In genomic region chr17:310111-311010, GRCh38 we compare ENCODE assay signal across 24 cellular contexts. TPM values are rescaled to one million over a fixed set of nuclear protein-coding genes. Genes with fewer than 3 reads are reported as not detected.
DNase-seq lines count a peak whose midpoint lies in the region; ATAC-seq and TF ChIP-seq lines count a peak whose summit lies in the region.
"Had no signal": no experiment of that assay in that cellular context is flagged by ENCODE, and none has a peak within 500 bp of the region (broad histone marks: within the 10 kb centered on the region; RNA-seq: fewer than 3 reads in every experiment).

No MANE protein-coding gene starts in this region.

- H3K4me3 ChIP-seq in spleen = no peak overlapping the region
- H3K4me3 ChIP-seq: colonic mucosa, MG63 had no signal

- H3K36me3 Mint-ChIP-seq in chondrocyte (ENCODE audit: low read depth) (no peaks in the 10 kb centered on the region), nephron (ENCODE audit: low read depth) (peaks cover 3% of the 10 kb centered on the region)
- H3K36me3 Mint-ChIP-seq: activated naive CD8-positive, alpha-beta T cell; CD8-positive, alpha-beta T cell had no signal

- ATAC-seq in Right ventricle myocardium inferior (no peak), left ventricle myocardium superior (no peak), GM18858 (IDR thresholded peaks at IDR 0.05; ENCODE audit: unreplicated experiment) (no peak)
- ATAC-seq in stimulated activated naive CD8-positive, alpha-beta T cell treated with anti-CD3 and anti-CD28 coated beads, Interleukin-15, amount 100 ng/mL, for 72 hours = no peak

- H3K27ac Mint-ChIP-seq in chondrocyte (ENCODE audit: unreplicated experiment) (no peak overlapping the region), nephron (peak overlapping the region; percentile 51 to 88 (median 60))
- H3K27ac Mint-ChIP-seq in stimulated activated naive CD8-positive, alpha-beta T cell treated with anti-CD3 and anti-CD28 coated beads, Interleukin-15, amount 100 ng/mL, for 72 hours = no peak overlapping the region
- H3K27ac Mint-ChIP-seq: activated B cell treated with CpG ODN at 0.5 μM for 24 hours; activated naive CD8-positive, alpha-beta T cell; CD8-positive, alpha-beta T cell; type B pancreatic cell had no signal

- intact Hi-C loops in Right ventricle myocardium inferior (cut with DNase I) (no loop called here), left ventricle myocardium superior (cut with micrococcal nuclease) (no loop called here), spleen (cut with DNase I; ENCODE audit: low total_unique reads) (no loop called here)

- H3K4me1 ChIP-seq in spleen = peaks cover 0 to 29% (median 17%) of the 10 kb centered on the region in 6 donors
- H3K4me1 ChIP-seq: colonic mucosa had no signal

- H3K4me3 Mint-ChIP-seq in chondrocyte (ENCODE audit: unreplicated experiment) = no peak overlapping the region
- H3K4me3 Mint-ChIP-seq in nephron = no peak overlapping the region
- H3K4me3 Mint-ChIP-seq in stimulated activated naive CD8-positive, alpha-beta T cell treated with anti-CD3 and anti-CD28 coated beads, Interleukin-15, amount 100 ng/mL, for 72 hours = no peak overlapping the region
- H3K4me3 Mint-ChIP-seq: activated B cell treated with CpG ODN at 0.5 μM for 24 hours; activated naive CD8-positive, alpha-beta T cell; CD8-positive, alpha-beta T cell; type B pancreatic cell had no signal

- H3K27me3 Mint-ChIP-seq in chondrocyte (ENCODE audit: low read depth) = peaks cover 9% of the 10 kb centered on the region
- H3K27me3 Mint-ChIP-seq in nephron (ENCODE audit: low read depth) = peaks cover 6% of the 10 kb centered on the region
- H3K27me3 Mint-ChIP-seq in stimulated activated naive CD8-positive, alpha-beta T cell treated with anti-CD3 and anti-CD28 coated beads, Interleukin-15, amount 100 ng/mL, for 72 hours = no peaks in the 10 kb centered on the region
- H3K27me3 Mint-ChIP-seq: activated B cell treated with CpG ODN at 0.5 μM for 24 hours; activated naive CD8-positive, alpha-beta T cell; type B pancreatic cell had no signal

- H3K9me3 ChIP-seq in spleen = no peaks in the 10 kb centered on the region
- H3K9me3 ChIP-seq: colonic mucosa, MG63 had no signal

- TF ChIP-seq CTCF in chondrocyte (IDR thresholded peaks at IDR 0.05) = no peak
- TF ChIP-seq CTCF in nephron (IDR thresholded peaks at IDR 0.05; ENCODE audit: unreplicated experiment in 3 of 3) = no peak
- TF ChIP-seq CTCF in spleen (IDR thresholded peaks at IDR 0.05 in 8 of 11, conservative IDR thresholded peaks at IDR 0.05 in 3 of 11) = no peak

- TF ChIP-seq POLR2A in spleen (IDR thresholded peaks at IDR 0.05) = no peak

- no peaks in the 10 kb centered on the region for H3K27me3 ChIP-seq in spleen (replicated peaks in 1 of 7)
- H3K27me3 ChIP-seq: colonic mucosa, MG63 had no signal

- H3K4me1 Mint-ChIP-seq in chondrocyte (ENCODE audit: low read depth) (no peaks in the 10 kb centered on the region), nephron (peaks cover 27% of the 10 kb centered on the region)
- H3K4me1 Mint-ChIP-seq in stimulated activated naive CD8-positive, alpha-beta T cell treated with anti-CD3 and anti-CD28 coated beads, Interleukin-15, amount 100 ng/mL, for 72 hours = no peaks in the 10 kb centered on the region
- H3K4me1 Mint-ChIP-seq: activated B cell treated with CpG ODN at 0.5 μM for 24 hours had no signal

- DNase-seq in Right ventricle myocardium inferior (ENCODE audit: missing footprints) (peak; percentile 40), left ventricle myocardium superior (no peak), chondrocyte (ENCODE audit: low spot score) (peak; percentile 76), spleen (peak; percentile 67), RPMI8226 (no peak)
- DNase-seq in stimulated activated naive CD8-positive, alpha-beta T cell treated with anti-CD3 and anti-CD28 coated beads, Interleukin-15, amount 100 ng/mL, for 72 hours = no peak
- DNase-seq: 8988T; activated B cell treated with CpG ODN at 0.5 μM for 24 hours; activated CD4-positive, alpha-beta T cell treated with anti-CD3 and anti-CD28 coated beads, Interleukin-2, amount 50 U/mL, for 48 hours; activated CD8-positive, alpha-beta memory T cell treated with anti-CD3 and anti-CD28 coated beads, Interleukin-2, amount 50 U/mL, for 4 hours; CD8-positive, alpha-beta T cell; colonic mucosa; DMS153; GDM1; NCI-H2081; NCI-H345; NCI-H774; occipital lobe; T1000 had no signal

- H3K9me3 Mint-ChIP-seq in chondrocyte (ENCODE audit: low read depth) = peaks cover 2% of the 10 kb centered on the region
- H3K9me3 Mint-ChIP-seq in nephron = peaks cover 3% of the 10 kb centered on the region
- peaks cover 7 to 12% of the 10 kb centered on the region in 2 donors for H3K9me3 Mint-ChIP-seq in stimulated activated naive CD8-positive, alpha-beta T cell treated with anti-CD3 and anti-CD28 coated beads, Interleukin-15, amount 100 ng/mL, for 72 hours

- peak overlapping the region in 1 of 8 donors; percentile 38 for H3K27ac ChIP-seq in spleen
- H3K27ac ChIP-seq: colonic mucosa had no signal

- WGBS in spleen, 5 donors = 84 to 91% (median 88%) methylated on average over 22 to 28 of the region's 28 CpGs

- H3K36me3 ChIP-seq in spleen = peaks cover 0 to 5% (median 0%) of the 10 kb centered on the region in 6 donors
- H3K36me3 ChIP-seq: colonic mucosa, MG63 had no signal

RNA-seq across cellular contexts. Expression of gene RPH3AL, which starts 42.2 kb away (rescaled TPM):
- total RNA-seq in Right ventricle myocardium inferior (3.6 TPM), left ventricle myocardium superior (3.8 TPM), chondrocyte (3.4 to 4.1 TPM (median 4.0 TPM) in 3 replicates), spleen (100 to 1,000 TPM in 1 of 7 donors, 10 to 100 TPM in 6; 44.2 to 182 (median 58.6) TPM)
- polyA plus RNA-seq in spleen = 10 to 100 TPM in 1 of 3 donors, 1 to 10 TPM in 2; 4.8 to 27.1 (median 7.4) TPM

Comparison
In these comparisons a context has a peak if more than half of its experiments do, and no peak if none do; other contexts are left out.
1. DNase-seq: peak in Right ventricle myocardium inferior (single experiment), chondrocyte (single experiment) and spleen (single experiment); none in left ventricle myocardium superior (single experiment), RPMI8226 (single experiment) and stimulated activated naive CD8-positive, alpha-beta T cell treated with anti-CD3 and anti-CD28 coated beads, Interleukin-15, amount 100 ng/mL, for 72 hours (0 of 2).
2. H3K27ac Mint-ChIP-seq: peak in nephron (3 of 3); none in chondrocyte (single experiment) and stimulated activated naive CD8-positive, alpha-beta T cell treated with anti-CD3 and anti-CD28 coated beads, Interleukin-15, amount 100 ng/mL, for 72 hours (0 of 2).